ENCODE assay signal across 8 cellular contexts in the genomic region with DNA sequence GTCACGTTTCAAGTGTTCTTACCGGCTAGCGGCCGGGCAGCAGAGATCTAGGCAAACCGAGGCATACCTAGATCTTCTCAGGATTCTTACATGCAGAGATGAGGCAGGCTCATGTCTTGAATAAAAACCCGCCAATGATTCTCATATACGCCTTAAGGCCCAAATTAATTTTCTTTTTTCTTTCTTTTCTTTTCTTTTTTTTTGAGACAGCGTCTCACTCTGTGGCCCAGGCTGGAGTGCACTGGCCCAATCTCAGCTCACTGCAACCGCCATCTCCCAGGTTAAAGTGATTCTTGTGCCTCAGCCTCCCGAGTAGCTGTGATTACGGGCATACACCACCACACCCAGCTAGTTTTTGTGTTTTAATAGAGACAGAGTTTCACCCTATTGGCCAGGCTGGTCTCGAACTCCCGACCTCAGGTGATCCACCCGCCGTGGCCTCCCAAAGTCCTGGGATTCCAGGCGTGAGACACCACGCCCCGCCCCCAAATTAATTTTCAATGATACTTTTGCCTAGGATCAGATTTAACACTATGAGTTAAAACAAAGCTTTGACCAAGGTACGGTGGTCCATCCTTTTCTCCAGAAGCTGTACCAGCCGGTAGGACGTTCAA. TPM values are rescaled to one million over a fixed set of nuclear protein-coding genes. Genes with fewer than 3 reads are reported as not detected.
DNase-seq lines count a peak whose midpoint lies in the region; ATAC-seq and TF ChIP-seq lines count a peak whose summit lies in the region.

No MANE protein-coding gene starts in this region.

- no peak for TF ChIP-seq RAD21 in SK-N-SH (IDR thresholded peaks at IDR 0.05; ENCODE audit: low read length)

- no peaks in the 10 kb centered on the region for H3K27me3 Mint-ChIP-seq in activated naive CD8-positive, alpha-beta T cell treated with anti-CD3 and anti-CD28 coated beads, Interleukin-2, amount 50 U/mL, for 24 hours

- H3K27me3 ChIP-seq in SK-N-SH (ENCODE audit: insufficient read depth), result no peaks in the 10 kb centered on the region
- no peaks in the 10 kb centered on the region for H3K27me3 ChIP-seq in layer of hippocampus (ENCODE audit: control insufficient read depth, insufficient read depth, low read length)
- no peaks in the 10 kb centered on the region for H3K27me3 ChIP-seq in testis

- H3K4me2 ChIP-seq in SK-N-SH, result peak overlapping the region; percentile 99

- H3K9me3 ChIP-seq in SK-N-SH (no peaks in the 10 kb centered on the region), testis (no peaks in the 10 kb centered on the region)

- peaks cover 12% of the 10 kb centered on the region for H3F3A ChIP-seq in SK-N-SH (replicated peaks; ENCODE audit: insufficient read depth)

- H3K9me3 Mint-ChIP-seq in activated naive CD8-positive, alpha-beta T cell treated with anti-CD3 and anti-CD28 coated beads, Interleukin-2, amount 50 U/mL, for 24 hours, result no peaks in the 10 kb centered on the region

- H2AFZ ChIP-seq in SK-N-SH (ENCODE audit: low read depth), result peak overlapping the region; percentile 84

- peak overlapping the region; percentile 97 for H3K4me3 Mint-ChIP-seq in activated naive CD8-positive, alpha-beta T cell treated with anti-CD3 and anti-CD28 coated beads, Interleukin-2, amount 50 U/mL, for 24 hours

- peak overlapping the region; percentile 68; the same call in 1 of the 2 replicates for H3K9ac ChIP-seq in SK-N-SH

- peaks cover 23% of the 10 kb centered on the region for H3K36me3 Mint-ChIP-seq in activated naive CD8-positive, alpha-beta T cell treated with anti-CD3 and anti-CD28 coated beads, Interleukin-2, amount 50 U/mL, for 24 hours (ENCODE audit: low read depth)

- no peak for DNase-seq in SK-N-SH
- DNase-seq in activated naive CD8-positive, alpha-beta T cell treated with anti-CD3 and anti-CD28 coated beads, Interleukin-2, amount 50 U/mL, for 24 hours, result no peak
- DNase-seq in testis, result no peak
- DNase-seq in kidney glomerular epithelial cell (lab: John Stamatoyannopoulos, UW), result no peak
- no peak for DNase-seq in omental fat pad (ENCODE audit: low spot score)
- DNase-seq in epidermal melanocyte (ENCODE audit: insufficient read length, low spot score), result no peak

- no peaks in the 10 kb centered on the region; a peak in 1 of 4 replicates for H3K4me1 ChIP-seq in SK-N-SH (ENCODE audit: control insufficient read depth in 1 of 2, insufficient read depth in 2 of 2, low read depth in 1 of 2, low read length in 1 of 2)
- no peaks in the 10 kb centered on the region for H3K4me1 ChIP-seq in testis

- CTCF ChIA-PET in SK-N-SH (lab: Yijun Ruan, JAX), result interaction anchor here (1.0 to 3.0 kb wide), 10 partner anchors 9 to 177 kb away, joined by 3 to 30 read pairs (median 6); no protein-coding TSS in a partner anchor

- no peak overlapping the region; a peak in 2 of 4 replicates for H3K27ac ChIP-seq in SK-N-SH (ENCODE audit: low read depth in 2 of 2, low read length in 1 of 2)
- peak overlapping the region; percentile 42 for H3K27ac ChIP-seq in layer of hippocampus (ENCODE audit: low read depth, low read length)
- H3K27ac ChIP-seq in testis, result peak overlapping the region; percentile 95 to 98

- TF ChIP-seq POLR2A in testis (IDR thresholded peaks at IDR 0.05), result no peak

- intact Hi-C loops in testis (cut with DNase I; ENCODE audit: low total_unique reads), result no loop called here

- H4K20me1 ChIP-seq in SK-N-SH (ENCODE audit: insufficient read depth), result no peaks in the 10 kb centered on the region

- H3K36me3 ChIP-seq in SK-N-SH (replicated peaks in 1 of 2; ENCODE audit: control insufficient read depth in 1 of 2, insufficient read depth in 2 of 2, low read length in 1 of 2) (peaks cover 0 to 2% of the 10 kb centered on the region in 2 experiments), testis (ENCODE audit: low read depth, missing control alignments) (no peaks in the 10 kb centered on the region)

- POLR2A ChIA-PET in SK-N-SH (lab: Yijun Ruan, JAX), result interaction anchor here (2.5 kb wide), 1 partner anchor 76 kb away, joined by 8 read pairs; a partner anchor contains a TSS

- TF ChIP-seq EP300 in SK-N-SH (IDR thresholded peaks at IDR 0.05; ENCODE audit: borderline replicate concordance in 1 of 2, low read depth in 1 of 2, low read length in 1 of 2), result no peak

- 0 out of 2 replicates have a peak, but pooled peaks cover 7% of the 10 kb centered on the region for H3K79me2 ChIP-seq in SK-N-SH (ENCODE audit: insufficient read depth)

- no peak for TF ChIP-seq CTCF in SK-N-SH (IDR thresholded peaks at IDR 0.05)
- TF ChIP-seq CTCF in testis (IDR thresholded peaks at IDR 0.05), result no peak
- TF ChIP-seq CTCF in omental fat pad (IDR thresholded peaks at IDR 0.05), result no peak

- peak overlapping the region; percentile 88 for H3K27ac Mint-ChIP-seq in activated naive CD8-positive, alpha-beta T cell treated with anti-CD3 and anti-CD28 coated beads, Interleukin-2, amount 50 U/mL, for 24 hours

- WGBS in SK-N-SH (ENCODE audit: low lambda C conversion rate), result 66% methylated on average over 21 of the region's 21 CpGs
- 51 to 61% methylated on average over 21 of the region's 21 CpGs for WGBS in testis, 2 donors

- H3K4me1 Mint-ChIP-seq in activated naive CD8-positive, alpha-beta T cell treated with anti-CD3 and anti-CD28 coated beads, Interleukin-2, amount 50 U/mL, for 24 hours, result peaks cover 25% of the 10 kb centered on the region

- no peak; the same call in 2 of the 3 replicates for ATAC-seq in SK-N-SH treated with all-trans-retinoic acid at 6 μM for 48 hours
- no peak for ATAC-seq in activated naive CD8-positive, alpha-beta T cell treated with anti-CD3 and anti-CD28 coated beads, Interleukin-2, amount 50 U/mL, for 24 hours
- ATAC-seq in omental fat pad (ENCODE audit: low FRiP score), result no peak

- H3K4me3 ChIP-seq in SK-N-SH (ENCODE audit: low read depth in 2 of 2, low read length in 1 of 2), result peak overlapping the region; percentile 85 to 97
- H3K4me3 ChIP-seq in testis, result peak overlapping the region; percentile 95 to 96

- H3K9me2 ChIP-seq in SK-N-SH, result no peaks in the 10 kb centered on the region

TF ChIP-seq in SK-N-SH, 30 proteins besides CTCF, POLR2A, EP300 and RAD21 (continues in another document):
- TF ChIP-seq NRF1 (IDR thresholded peaks at IDR 0.05; ENCODE audit: low read depth, low read length) (no peak), FOXJ3 (CRISPR knock-in tag; IDR thresholded peaks at IDR 0.05) (no peak), NFIC (IDR thresholded peaks at IDR 0.05; ENCODE audit: borderline replicate concordance) (no peak), MEF2A (IDR thresholded peaks at IDR 0.05; ENCODE audit: borderline replicate concordance, low read depth) (no peak), RCOR1 (IDR thresholded peaks at IDR 0.05; ENCODE audit: low read length) (no peak), EZH2phosphoT487 (IDR thresholded peaks at IDR 0.05; ENCODE audit: borderline replicate concordance, low read depth) (no peak)
- TF ChIP-seq, protein P1, sequence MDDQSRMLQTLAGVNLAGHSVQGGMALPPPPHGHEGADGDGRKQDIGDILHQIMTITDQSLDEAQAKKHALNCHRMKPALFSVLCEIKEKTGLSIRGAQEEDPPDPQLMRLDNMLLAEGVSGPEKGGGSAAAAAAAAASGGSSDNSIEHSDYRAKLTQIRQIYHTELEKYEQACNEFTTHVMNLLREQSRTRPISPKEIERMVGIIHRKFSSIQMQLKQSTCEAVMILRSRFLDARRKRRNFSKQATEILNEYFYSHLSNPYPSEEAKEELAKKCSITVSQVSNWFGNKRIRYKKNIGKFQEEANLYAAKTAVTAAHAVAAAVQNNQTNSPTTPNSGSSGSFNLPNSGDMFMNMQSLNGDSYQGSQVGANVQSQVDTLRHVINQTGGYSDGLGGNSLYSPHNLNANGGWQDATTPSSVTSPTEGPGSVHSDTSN (IDR thresholded peaks at IDR 0.05), result no peak

TF ChIP-seq in SK-N-SH treated with all-trans-retinoic acid at 6 μM for 48 hours, 23 proteins besides CTCF, POLR2A, EP300 and RAD21 (continues in another document):
- TF ChIP-seq ZNF8 (CRISPR knock-in tag; IDR thresholded peaks at IDR 0.05), result no peak
- TF ChIP-seq ZFP30 (CRISPR knock-in tag; IDR thresholded peaks at IDR 0.05), result no peak
- no peak for TF ChIP-seq ISL1 (CRISPR knock-in tag; IDR thresholded peaks at IDR 0.05)
- no peak for TF ChIP-seq ZNF565 (CRISPR knock-in tag; conservative IDR thresholded peaks at IDR 0.05; ENCODE audit: low read depth)
- no peak for TF ChIP-seq ZC3H10 (CRISPR knock-in tag; IDR thresholded peaks at IDR 0.05)
- TF ChIP-seq, protein P2, sequence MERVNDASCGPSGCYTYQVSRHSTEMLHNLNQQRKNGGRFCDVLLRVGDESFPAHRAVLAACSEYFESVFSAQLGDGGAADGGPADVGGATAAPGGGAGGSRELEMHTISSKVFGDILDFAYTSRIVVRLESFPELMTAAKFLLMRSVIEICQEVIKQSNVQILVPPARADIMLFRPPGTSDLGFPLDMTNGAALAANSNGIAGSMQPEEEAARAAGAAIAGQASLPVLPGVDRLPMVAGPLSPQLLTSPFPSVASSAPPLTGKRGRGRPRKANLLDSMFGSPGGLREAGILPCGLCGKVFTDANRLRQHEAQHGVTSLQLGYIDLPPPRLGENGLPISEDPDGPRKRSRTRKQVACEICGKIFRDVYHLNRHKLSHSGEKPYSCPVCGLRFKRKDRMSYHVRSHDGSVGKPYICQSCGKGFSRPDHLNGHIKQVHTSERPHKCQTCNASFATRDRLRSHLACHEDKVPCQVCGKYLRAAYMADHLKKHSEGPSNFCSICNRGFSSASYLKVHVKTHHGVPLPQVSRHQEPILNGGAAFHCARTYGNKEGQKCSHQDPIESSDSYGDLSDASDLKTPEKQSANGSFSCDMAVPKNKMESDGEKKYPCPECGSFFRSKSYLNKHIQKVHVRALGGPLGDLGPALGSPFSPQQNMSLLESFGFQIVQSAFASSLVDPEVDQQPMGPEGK (CRISPR knock-in tag; IDR thresholded peaks at IDR 0.05; ENCODE audit: borderline replicate concordance), result no peak
- TF ChIP-seq TOX (CRISPR knock-in tag; IDR thresholded peaks at IDR 0.05; ENCODE audit: borderline replicate concordance), result no peak
- TF ChIP-seq ESRRG (CRISPR knock-in tag; IDR thresholded peaks at IDR 0.05), result no peak

RNA-seq across cellular contexts. Expression of a gene that starts 1.5 kb away (rescaled TPM):
- polyA plus RNA-seq in SK-N-SH (2012; rRNA removed), result 2.0 TPM in 2 replicates
- 2.4 and 2.9 TPM in 2 replicates for polyA plus RNA-seq in SK-N-SH (2012; cell fraction: cytosol; rRNA removed)
- 1.1 and 1.7 TPM in 2 replicates for polyA plus RNA-seq in SK-N-SH (2012; cell fraction: nucleus; rRNA removed)
- total RNA-seq in testis, result 10 to 100 TPM in 1 of 2 donors, 1 to 10 TPM in 1; 8.9 to 14.6 TPM
- polyA plus RNA-seq in testis (ENCODE audit: insufficient read depth, low read depth, low replicate concordance), result 21.4 TPM
- 1 to 10 TPM; 2.1 to 5.5 (median 3.0) TPM for total RNA-seq in omental fat pad

Comparison
In these comparisons a context has a peak if more than half of its experiments do, and no peak if none do; other contexts are left out.
1. H3K27ac ChIP-seq: peak in layer of hippocampus (single experiment) and testis (2 of 2); none in SK-N-SH (0 of 2).